34 cellular contexts compared by ENCODE assay signal in genomic region chr17:35872581-35872980, GRCh38. TPM values are rescaled to one million over a fixed set of nuclear protein-coding genes. Genes with fewer than 3 reads are reported as not detected.
"Had no signal": no experiment of that assay in that cellular context is flagged by ENCODE, and none has a peak within 500 bp of the region (broad histone marks: within the 10 kb centered on the region; RNA-seq: fewer than 3 reads in every experiment).

No MANE protein-coding gene starts in this region.

- FAIRE-seq: bronchial epithelial cell, endothelial cell of umbilical vein, kidney, pancreas had no signal

- H3K4me1 ChIP-seq: colonic mucosa, gastroesophageal sphincter, pancreas, psoas muscle, right atrium auricular region, suprapubic skin, tibial artery, upper lobe of right lung had no signal

- H3K27me3 ChIP-seq: colonic mucosa, gastroesophageal sphincter, pancreas, right atrium auricular region, suprapubic skin, tibial artery, upper lobe of right lung had no signal

- H3K4me2 ChIP-seq: smooth muscle cell had no signal

- H3K9me3 ChIP-seq: colonic mucosa, gastroesophageal sphincter, pancreas, psoas muscle, right atrium auricular region, suprapubic skin, tibial artery, upper lobe of right lung had no signal

- H3K27ac Mint-ChIP-seq: activated T-helper 17 cell treated with anti-CD3 and anti-CD28 coated beads, Interleukin-2, amount 50 U/mL, for 72 hours; T-helper 17 cell had no signal

- H3K4me3 ChIP-seq: colonic mucosa, gastroesophageal sphincter, pancreas, psoas muscle, right atrium auricular region, smooth muscle cell, suprapubic skin, tibial artery, upper lobe of right lung had no signal

- DNase-seq: activated CD4-positive, alpha-beta T cell treated with anti-CD3 and anti-CD28 coated beads, Interleukin-2, amount 50 U/mL, for 1 hour; activated CD4-positive, CD25-positive, alpha-beta regulatory T cell treated with anti-CD3 and anti-CD28 coated beads, Interleukin-2, amount 50 U/mL, for 72 hours; activated gamma-delta T cell treated with Interleukin-2 at 50 U/mL for 16 hours; activated naive CD4-positive, alpha-beta T cell treated with anti-CD3 and anti-CD28 coated beads, Interleukin-2, amount 50 U/mL, for 16 hours; activated T-cell treated with anti-CD3 and anti-CD28 coated beads, Interleukin-2, amount 50 U/mL, for 4 hours; anterior cingulate cortex; cerebellar nuclear complex; colonic mucosa; effector memory CD4-positive, alpha-beta T cell; hippocampal formation; kidney; left colon; mammary epithelial cell; pancreas; psoas muscle; stimulated activated CD4-positive, alpha-beta T cell treated with anti-CD3 and anti-CD28 coated beads, Interleukin-2, amount 100 ng/mL, for 24 hours; stimulated activated naive CD4-positive, alpha-beta T cell; T-helper 17 cell; T1000; tibial artery; upper lobe of right lung; WERI-Rb-1 had no signal

- H3K4me3 Mint-ChIP-seq: activated T-cell treated with anti-CD3 and anti-CD28 coated beads, Interleukin-2, amount 50 U/mL, for 4 hours; activated T-helper 17 cell treated with anti-CD3 and anti-CD28 coated beads, Interleukin-2, amount 50 U/mL, for 72 hours; neural crest cell; T-helper 17 cell had no signal

- H3K27ac ChIP-seq: colonic mucosa, gastroesophageal sphincter, pancreas, psoas muscle, right atrium auricular region, suprapubic skin, tibial artery, upper lobe of right lung, WERI-Rb-1 had no signal

- H3K36me3 ChIP-seq: colonic mucosa, gastroesophageal sphincter, pancreas, right atrium auricular region, suprapubic skin, tibial artery, upper lobe of right lung, WERI-Rb-1 had no signal

- H3K9me3 Mint-ChIP-seq: activated T-cell treated with anti-CD3 and anti-CD28 coated beads, Interleukin-2, amount 50 U/mL, for 4 hours; activated T-helper 17 cell treated with anti-CD3 and anti-CD28 coated beads, Interleukin-2, amount 50 U/mL, for 72 hours; neural crest cell had no signal

- ATAC-seq: activated T-cell treated with anti-CD3 and anti-CD28 coated beads, Interleukin-2, amount 50 U/mL, for 4 hours; activated T-helper 17 cell treated with anti-CD3 and anti-CD28 coated beads, Interleukin-2, amount 50 U/mL, for 72 hours; gastroesophageal sphincter; left colon; pancreas; psoas muscle; T-helper 17 cell; upper lobe of right lung had no signal

RNA-seq across cellular contexts. Expression of gene HEATR9, which starts 3.9 kb away (rescaled TPM):
- total RNA-seq: bronchial epithelial cell, colonic mucosa, dermis microvascular lymphatic vessel endothelial cell, endothelial cell of umbilical vein, fibroblast of lung, fibroblast of villous mesenchyme, left colon, mammary epithelial cell, neural crest cell, pancreas, psoas muscle, right atrium auricular region, smooth muscle cell, suprapubic skin had no signal
- polyA plus RNA-seq: endothelial cell of umbilical vein, fibroblast of lung, liver, mammary epithelial cell, pancreas, psoas muscle, smooth muscle cell had no signal

RNA-seq across cellular contexts. Expression of gene CCL5, which starts 7.6 kb away (rescaled TPM):
- total RNA-seq: bronchial epithelial cell, endothelial cell of umbilical vein, fibroblast of lung, fibroblast of villous mesenchyme, mammary epithelial cell, neural crest cell had no signal
- polyA plus RNA-seq: endothelial cell of umbilical vein, smooth muscle cell had no signal

RNA-seq across cellular contexts. Expression of gene RDM1, which starts 58.0 kb away (rescaled TPM):
- total RNA-seq: activated T-cell treated with anti-CD3 and anti-CD28 coated beads, Interleukin-2, amount 50 U/mL, for 4 hours; bronchial epithelial cell; kidney; psoas muscle; right atrium auricular region; smooth muscle cell; suprapubic skin; T-helper 17 cell; upper lobe of right lung had no signal
- polyA plus RNA-seq: pancreas, psoas muscle had no signal
